In genomic region chr21:26795866-26796329, GRCh38 we compare ENCODE assay signal across 9 cellular contexts. TPM values are rescaled to one million over a fixed set of nuclear protein-coding genes. Genes with fewer than 3 reads are reported as not detected.
DNase-seq lines count a peak whose midpoint lies in the region; ATAC-seq, FAIRE-seq and TF ChIP-seq lines count a peak whose summit lies in the region.
"Had no signal": no experiment of that assay in that cellular context is flagged by ENCODE, and none has a peak within 500 bp of the region (broad histone marks: within the 10 kb centered on the region; RNA-seq: fewer than 3 reads in every experiment).

No MANE protein-coding gene starts in this region.

- POLR2A ChIA-PET in A549 (lab: Yijun Ruan, JAX), result no interaction called here

- H3K9me3 ChIP-seq in A549 (no peaks in the 10 kb centered on the region), mucosa of descending colon (peaks cover 5% of the 10 kb centered on the region)

- CTCF ChIA-PET in A549 (lab: Yijun Ruan, JAX), result no interaction called here

- H3K4me1 ChIP-seq in A549 (no peaks in the 10 kb centered on the region), mucosa of descending colon (ENCODE audit: low read depth) (peaks cover 4% of the 10 kb centered on the region)

- TF ChIP-seq EP300 in A549 (IDR thresholded peaks at IDR 0.05), result no peak

- ATAC-seq in A549 (peak; percentile 58 to 81; a peak in 5 of 6 replicates), mucosa of descending colon (peak; percentile 88), HG02885 (IDR thresholded peaks at IDR 0.05; ENCODE audit: poor library complexity, unreplicated experiment) (no peak)

- H3K4me2 ChIP-seq in A549, result peak overlapping the region; percentile 22; the same call in 1 of the 3 replicates

- TF ChIP-seq POLR2A in A549 (IDR thresholded peaks at IDR 0.05; ENCODE audit: low read length), result no peak

- FAIRE-seq in A549 (lab: Jason Lieb, UNC), result no peak

- intact Hi-C loops in mucosa of descending colon (cut with DNase I, micrococcal nuclease), result no loop called here

- no peak for TF ChIP-seq RAD21 in A549 (conservative IDR thresholded peaks at IDR 0.05 in 1 of 2, IDR thresholded peaks at IDR 0.05 in 1 of 2)

- no peaks in the 10 kb centered on the region for H3K36me3 ChIP-seq in mucosa of descending colon (ENCODE audit: low read depth)

- in situ Hi-C loops in GM13977 (cut with MboI; ENCODE audit: low pct_unique_long_range_greater_than_20kb, low sequenced_read_pairs, unreplicated experiment), result no loop called here

- 2% methylated on average over 6 of the region's 6 CpGs for WGBS in A549 (ENCODE audit: missing lambda C conversion rate)

- H3K4me3 ChIP-seq in A549, result no peak overlapping the region
- H3K4me3 ChIP-seq in mucosa of descending colon, result no peak overlapping the region

- DNase-seq in A549 (ENCODE audit: low read depth in 1 of 2, low spot score in 1 of 2), result peak; percentile 4 to 55
- peak in 2 of 3 experiments; percentile 76 to 93 for DNase-seq in NCI-H1417 (lab: John Stamatoyannopoulos, UW)
- DNase-seq in dedifferentiated amniotic fluid mesenchymal stem cell (ENCODE audit: extremely low spot score), result peak; percentile 79
- DNase-seq in mucosa of descending colon, result peak in 1 of 3 donors; percentile 68
- no peak for DNase-seq in cerebellum (ENCODE audit: low spot score)
- no peak for DNase-seq in GM19238 (ENCODE audit: insufficient read length, low spot score)
- DNase-seq in GM13977 (ENCODE audit: low spot score), result no peak
- DNase-seq: CD4-positive, alpha-beta T cell had no signal

- no peak overlapping the region for H3K27ac ChIP-seq in A549

- TF ChIP-seq CTCF in A549 (IDR thresholded peaks at IDR 0.05) (no peak), mucosa of descending colon (IDR thresholded peaks at IDR 0.05) (no peak), GM13977 (IDR thresholded peaks at IDR 0.05; ENCODE audit: extremely low read depth, insufficient read depth, missing control alignments) (no peak)

TF ChIP-seq in A549, 52 proteins besides CTCF, POLR2A, EP300 and RAD21:
- TF ChIP-seq, protein P1, sequence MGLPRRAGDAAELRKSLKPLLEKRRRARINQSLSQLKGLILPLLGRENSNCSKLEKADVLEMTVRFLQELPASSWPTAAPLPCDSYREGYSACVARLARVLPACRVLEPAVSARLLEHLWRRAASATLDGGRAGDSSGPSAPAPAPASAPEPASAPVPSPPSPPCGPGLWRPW (IDR thresholded peaks at IDR 0.05), result no peak
- TF ChIP-seq KDM1A (IDR thresholded peaks at IDR 0.05; ENCODE audit: low read depth) (no peak), PHF8 (IDR thresholded peaks at IDR 0.05; ENCODE audit: borderline replicate concordance, low read depth) (no peak), FOSL2 (IDR thresholded peaks at IDR 0.05) (no peak), FOSL2 (CRISPR knock-in tag; IDR thresholded peaks at IDR 0.05) (0 out of 2 replicates have a peak, but pooled peaks have one; percentile 28), RFX5 (IDR thresholded peaks at IDR 0.05) (no peak), TP53 (CRISPR knock-in tag; IDR thresholded peaks at IDR 0.05) (no peak)

RNA-seq across cellular contexts. Expression of gene ADAMTS1, which starts 49.3 kb away (rescaled TPM):
- 0.17 and 0.24 TPM in 2 replicates for polyA plus RNA-seq in A549 (2011; rRNA removed)
- 0.38 and 0.81 TPM in 2 replicates for polyA plus RNA-seq in A549 (2012; cell fraction: cytosol; rRNA removed)
- polyA plus RNA-seq in A549 (2012; cell fraction: nucleus; rRNA removed), result 1.5 and 1.6 TPM in 2 replicates
- polyA plus RNA-seq in A549 (2017; fragmentation: RNase III; extraction: RNeasy Plus Mini Kit Qiagen cat#74134 plus additional on column Dnase treatment), result 0.12 to 0.18 TPM (median 0.17 TPM) in 3 replicates
- polyA minus RNA-seq in A549 (2011; rRNA and poly(A)+ RNA removed), result 1.3 and 1.7 TPM in 2 replicates
- 10 to 100 TPM in 2 of 3 donors, 1 to 10 TPM in 1; 5.2 to 59.3 (median 43.9) TPM for total RNA-seq in mucosa of descending colon
- 13.0 TPM for total RNA-seq in cerebellum

Comparison
In these comparisons a context has a peak if more than half of its experiments do, and no peak if none do; other contexts are left out.
1. DNase-seq: peak in A549 (2 of 2), NCI-H1417 (2 of 3) and dedifferentiated amniotic fluid mesenchymal stem cell (single experiment); none in cerebellum (single experiment), GM19238 (single experiment) and GM13977 (single experiment).